Comparison of ENCODE assay signal across 23 cellular contexts in the genomic region with DNA sequence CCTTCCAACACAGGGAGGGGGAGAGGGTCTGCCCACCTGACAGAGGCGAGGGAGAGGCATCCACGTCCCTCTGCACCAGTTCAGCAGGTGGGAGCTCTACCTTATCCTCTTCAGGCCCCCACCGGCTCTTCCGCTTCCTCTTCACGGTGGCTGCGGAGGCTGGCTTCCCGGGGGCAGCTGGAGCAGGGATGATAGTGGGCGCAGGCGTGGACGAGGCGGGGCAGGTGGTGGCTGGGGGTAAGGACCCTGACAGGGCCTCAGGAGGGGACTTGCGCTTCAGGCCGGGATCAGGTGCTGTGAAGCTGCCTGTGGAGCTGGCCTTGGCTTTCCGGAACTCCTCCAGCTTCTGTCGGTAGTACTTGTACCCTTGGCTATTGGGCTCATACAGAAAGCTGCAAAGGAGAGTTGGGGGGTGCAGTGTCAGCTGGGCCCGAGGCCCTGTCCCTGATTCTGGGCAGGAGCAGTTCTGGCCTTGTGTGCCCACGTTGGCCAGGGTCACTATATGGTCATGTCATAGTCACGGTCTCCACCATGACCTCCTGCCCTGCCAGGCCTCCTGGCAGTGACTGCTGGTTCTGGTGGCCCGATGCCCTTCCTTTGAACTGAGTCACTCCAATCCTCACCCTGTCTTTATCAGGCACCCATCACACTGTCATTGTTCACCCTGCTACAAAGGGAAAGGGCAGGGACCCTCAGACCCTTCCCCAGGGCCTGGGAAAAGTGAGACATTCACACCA. TPM values are rescaled to one million over a fixed set of nuclear protein-coding genes. Genes with fewer than 3 reads are reported as not detected.
"Had no signal": no experiment of that assay in that cellular context is flagged by ENCODE, and none has a peak within 500 bp of the region (broad histone marks: within the 10 kb centered on the region; RNA-seq: fewer than 3 reads in every experiment).

No MANE protein-coding gene starts in this region.

- H3K27me3 ChIP-seq: body of pancreas, cardiac muscle cell, foreskin keratinocyte, upper lobe of left lung had no signal

- ATAC-seq: activated T-cell treated with anti-CD3 and anti-CD28 coated beads, Interleukin-2, amount 50 U/mL, for 72 hours; body of pancreas; foreskin keratinocyte; sciatic nerve; stimulated activated memory B cell treated with anti-CD40 and anti-IgM and Interleukin-4, amounts not matched to agents 10 μg/mL and 1 μg/mL and 100 μg/mL, for 72 hours; T-helper 17 cell had no signal

- H3K4me3 Mint-ChIP-seq: activated CD4-positive, alpha-beta memory T cell treated with anti-CD3 and anti-CD28 coated beads, Interleukin-2, amount 10 ng/mL, durations not matched to agents 7 days and 5 days; activated naive CD4-positive, alpha-beta T cell treated with anti-CD3 and anti-CD28 coated beads, Interleukin-2, amount 10 ng/mL, durations not matched to agents 7 days and 5 days; activated T-cell treated with anti-CD3 and anti-CD28 coated beads, Interleukin-2, amount 50 U/mL, for 72 hours; dendritic cell treated with granulocyte-macrophage colony-stimulating factor and Interleukin-4, amounts not matched to agents 40 ng/mL and 50 ng/mL, for 4 days; stimulated activated memory B cell treated with anti-CD40 and anti-IgM and Interleukin-4, amounts not matched to agents 10 μg/mL and 1 μg/mL and 100 μg/mL, for 72 hours; T-helper 17 cell had no signal

- H3K27me3 Mint-ChIP-seq: activated CD4-positive, alpha-beta memory T cell treated with anti-CD3 and anti-CD28 coated beads, Interleukin-2, amount 10 ng/mL, durations not matched to agents 7 days and 5 days; activated naive CD4-positive, alpha-beta T cell treated with anti-CD3 and anti-CD28 coated beads, Interleukin-2, amount 10 ng/mL, durations not matched to agents 7 days and 5 days; dendritic cell treated with granulocyte-macrophage colony-stimulating factor and Interleukin-4, amounts not matched to agents 40 ng/mL and 50 ng/mL, for 4 days; stimulated activated memory B cell treated with anti-CD40 and anti-IgM and Interleukin-4, amounts not matched to agents 10 μg/mL and 1 μg/mL and 100 μg/mL, for 72 hours; T-helper 17 cell had no signal

- H3K9me3 ChIP-seq: thoracic aorta, upper lobe of left lung had no signal

- DNase-seq: activated CD4-positive, alpha-beta memory T cell treated with anti-CD3 and anti-CD28 coated beads, Interleukin-2, amount 10 ng/mL, durations not matched to agents 7 days and 5 days; activated CD4-positive, alpha-beta T cell treated with anti-CD3 and anti-CD28 coated beads for 48 hours; activated effector memory CD4-positive, alpha-beta T cell treated with anti-CD3 and anti-CD28 coated beads, Interleukin-2, amount 50 U/mL, for 16 hours; activated naive CD4-positive, alpha-beta T cell treated with anti-CD3 and anti-CD28 coated beads, Interleukin-2, amount 10 ng/mL, durations not matched to agents 7 days and 5 days; activated T-cell treated with anti-CD3 and anti-CD28 coated beads, Interleukin-2, amount 50 U/mL, for 72 hours; body of pancreas; effector CD4-positive, alpha-beta T cell; foreskin keratinocyte; kidney glomerular epithelial cell; left ventricle myocardium superior; nucleus accumbens; small intestine; stimulated activated CD4-positive, alpha-beta T cell treated with anti-CD3 and anti-CD28 coated beads, Interleukin-2, amount 100 ng/mL, for 24 hours; SW 1271; T-helper 17 cell; upper lobe of left lung had no signal

- H3K4me1 ChIP-seq: body of pancreas, foreskin keratinocyte, upper lobe of left lung had no signal

- H3K27ac Mint-ChIP-seq: activated CD4-positive, alpha-beta memory T cell treated with anti-CD3 and anti-CD28 coated beads, Interleukin-2, amount 10 ng/mL, durations not matched to agents 7 days and 5 days; activated naive CD4-positive, alpha-beta T cell treated with anti-CD3 and anti-CD28 coated beads, Interleukin-2, amount 10 ng/mL, durations not matched to agents 7 days and 5 days; activated T-cell treated with anti-CD3 and anti-CD28 coated beads, Interleukin-2, amount 50 U/mL, for 72 hours; dendritic cell treated with granulocyte-macrophage colony-stimulating factor and Interleukin-4, amounts not matched to agents 40 ng/mL and 50 ng/mL, for 4 days; stimulated activated memory B cell treated with anti-CD40 and anti-IgM and Interleukin-4, amounts not matched to agents 10 μg/mL and 1 μg/mL and 100 μg/mL, for 72 hours had no signal

- H3K9me3 Mint-ChIP-seq: activated CD4-positive, alpha-beta memory T cell treated with anti-CD3 and anti-CD28 coated beads, Interleukin-2, amount 10 ng/mL, durations not matched to agents 7 days and 5 days; activated naive CD4-positive, alpha-beta T cell treated with anti-CD3 and anti-CD28 coated beads, Interleukin-2, amount 10 ng/mL, durations not matched to agents 7 days and 5 days; dendritic cell treated with granulocyte-macrophage colony-stimulating factor and Interleukin-4, amounts not matched to agents 40 ng/mL and 50 ng/mL, for 4 days; stimulated activated memory B cell treated with anti-CD40 and anti-IgM and Interleukin-4, amounts not matched to agents 10 μg/mL and 1 μg/mL and 100 μg/mL, for 72 hours had no signal

- H3K27ac ChIP-seq: body of pancreas, cardiac muscle cell, foreskin keratinocyte, thoracic aorta, upper lobe of left lung had no signal

- H3K4me1 Mint-ChIP-seq: activated CD4-positive, alpha-beta memory T cell treated with anti-CD3 and anti-CD28 coated beads, Interleukin-2, amount 10 ng/mL, durations not matched to agents 7 days and 5 days; activated naive CD4-positive, alpha-beta T cell treated with anti-CD3 and anti-CD28 coated beads, Interleukin-2, amount 10 ng/mL, durations not matched to agents 7 days and 5 days; stimulated activated memory B cell treated with anti-CD40 and anti-IgM and Interleukin-4, amounts not matched to agents 10 μg/mL and 1 μg/mL and 100 μg/mL, for 72 hours; T-helper 17 cell had no signal

- H3K4me3 ChIP-seq: body of pancreas, cardiac muscle cell, thoracic aorta, upper lobe of left lung had no signal

RNA-seq across cellular contexts. Expression of gene TM6SF2, which starts 24.0 kb away (rescaled TPM):
- total RNA-seq: activated CD4-positive, alpha-beta memory T cell treated with anti-CD3 and anti-CD28 coated beads, Interleukin-2, amount 10 ng/mL, durations not matched to agents 7 days and 5 days; activated T-cell treated with anti-CD3 and anti-CD28 coated beads, Interleukin-2, amount 50 U/mL, for 72 hours; body of pancreas; foreskin keratinocyte; glomerular endothelial cell; T-helper 17 cell had no signal
- polyA plus RNA-seq: neural cell had no signal
